In the genomic region with DNA sequence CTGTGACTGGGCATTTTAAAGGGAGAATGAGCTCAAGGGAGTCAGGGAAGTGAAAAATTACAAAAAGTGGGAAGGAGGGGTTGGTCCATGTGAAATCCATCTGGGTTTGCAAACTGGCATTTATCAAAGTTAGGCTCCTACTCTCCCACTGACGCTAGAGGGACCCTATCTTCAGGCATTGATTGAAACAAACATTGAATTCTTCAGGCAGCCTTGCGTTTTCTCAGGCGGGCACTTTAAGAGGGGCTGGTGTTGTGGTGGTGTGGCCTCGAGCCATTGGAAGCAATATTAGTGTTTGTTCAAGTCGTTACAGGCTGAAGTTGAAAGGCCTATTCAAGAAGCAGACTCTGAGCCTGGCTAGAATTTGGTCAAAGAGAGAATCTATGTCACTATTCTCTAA, we compare ENCODE assay signal across 10 cellular contexts. TPM values are rescaled to one million over a fixed set of nuclear protein-coding genes. Genes with fewer than 3 reads are reported as not detected.
DNase-seq lines count a peak whose midpoint lies in the region; ATAC-seq and TF ChIP-seq lines count a peak whose summit lies in the region.
"Had no signal": no experiment of that assay in that cellular context is flagged by ENCODE, and none has a peak within 500 bp of the region (broad histone marks: within the 10 kb centered on the region; RNA-seq: fewer than 3 reads in every experiment).

No MANE protein-coding gene starts in this region.

- H3K9me3 Mint-ChIP-seq in WTC11, result no peaks in the 10 kb centered on the region
- H3K9me3 Mint-ChIP-seq: activated T-cell treated with anti-CD3 and anti-CD28 coated beads, Interleukin-2, amount 50 U/mL, for 24 hours had no signal

- CTCF ChIA-PET in WTC11 (lab: Charles Lee), result interaction anchor here (0.6 to 0.9 kb wide), 3 partner anchors 22 to 78 kb away, joined by 3 read pairs; no protein-coding TSS in a partner anchor

- H3K27me3 ChIP-seq in H7 (ENCODE audit: control insufficient read depth, insufficient read depth, low read length) (no peaks in the 10 kb centered on the region; the same call in 1 of the 2 replicates), hepatocyte (no peaks in the 10 kb centered on the region), smooth muscle cell (ENCODE audit: low read depth) (no peaks in the 10 kb centered on the region)

- H3K9ac ChIP-seq in smooth muscle cell (ENCODE audit: low read depth), result no peak overlapping the region

- H3K9me3 ChIP-seq in hepatocyte (ENCODE audit: low read depth) (no peaks in the 10 kb centered on the region), smooth muscle cell (replicated peaks; ENCODE audit: low read depth) (no peaks in the 10 kb centered on the region)

- H3K27me3 Mint-ChIP-seq in WTC11 (ENCODE audit: low read depth), result no peaks in the 10 kb centered on the region; the same call in 1 of the 2 replicates

- H3K4me1 ChIP-seq in hepatocyte (ENCODE audit: insufficient read depth) (no peaks in the 10 kb centered on the region), smooth muscle cell (ENCODE audit: low read depth) (peaks cover 10% of the 10 kb centered on the region)

- H3K4me3 Mint-ChIP-seq in WTC11, result no peak overlapping the region
- H3K4me3 Mint-ChIP-seq: activated T-cell treated with anti-CD3 and anti-CD28 coated beads, Interleukin-2, amount 50 U/mL, for 24 hours had no signal

- H3K36me3 Mint-ChIP-seq in WTC11, result peaks cover 4% of the 10 kb centered on the region; the same call in 1 of the 2 replicates

- peaks cover 2% of the 10 kb centered on the region for H3F3A ChIP-seq in smooth muscle cell (ENCODE audit: low read depth)

- WGBS in hepatocyte (ENCODE audit: low lambda C conversion rate, missing lambda C conversion rate), result 13% methylated on average over 5 of the region's 5 CpGs
- 45% methylated on average over 5 of the region's 5 CpGs for WGBS in smooth muscle cell (ENCODE audit: low lambda C conversion rate)

- H3K4me3 ChIP-seq in H7 (ENCODE audit: insufficient read depth, low read depth, low read length) (no peak overlapping the region), hepatocyte (no peak overlapping the region), smooth muscle cell (no peak overlapping the region)

- H4K20me1 ChIP-seq in hepatocyte (ENCODE audit: insufficient read depth, poor library complexity, severe bottlenecking) (no peaks in the 10 kb centered on the region), smooth muscle cell (ENCODE audit: low read depth) (peaks cover 85% of the 10 kb centered on the region)

- H3K36me3 ChIP-seq in H7 (replicated peaks; ENCODE audit: control insufficient read depth, insufficient read depth, low read length) (no peaks in the 10 kb centered on the region), hepatocyte (replicated peaks; ENCODE audit: insufficient read depth, low read depth) (no peaks in the 10 kb centered on the region), smooth muscle cell (ENCODE audit: low read depth) (no peaks in the 10 kb centered on the region)

- H2AFZ ChIP-seq in hepatocyte (no peak overlapping the region), smooth muscle cell (ENCODE audit: low read depth) (no peak overlapping the region)

- ATAC-seq in WTC11, result peak; percentile 82

- no peaks in the 10 kb centered on the region for H3K79me2 ChIP-seq in hepatocyte
- peaks cover 71% of the 10 kb centered on the region for H3K79me2 ChIP-seq in smooth muscle cell (ENCODE audit: low read depth)

- H3K4me1 Mint-ChIP-seq in WTC11, result peaks cover 6% of the 10 kb centered on the region

- peak; percentile 71 for DNase-seq in H7
- DNase-seq in WTC11 (ENCODE audit: low spot score), result peak; percentile 14
- DNase-seq in hepatocyte (ENCODE audit: low spot score), result peak; percentile 18
- no peak for DNase-seq in smooth muscle cell (lab: John Stamatoyannopoulos, UW; ENCODE audit: unreplicated experiment)
- DNase-seq in mesenteric fat pad (ENCODE audit: low spot score), result no peak
- DNase-seq in activated naive CD4-positive, alpha-beta T cell (lab: John Stamatoyannopoulos, UW), result no peak
- no peak for DNase-seq in GOT3 (lab: John Stamatoyannopoulos, UW)
- DNase-seq: activated T-cell treated with anti-CD3 and anti-CD28 coated beads, Interleukin-2, amount 50 U/mL, for 24 hours; effector CD4-positive, alpha-beta T cell had no signal

- TF ChIP-seq CTCF in WTC11 (IDR thresholded peaks at IDR 0.05), result no peak
- TF ChIP-seq CTCF in hepatocyte (IDR thresholded peaks at IDR 0.05; ENCODE audit: poor library complexity), result peak; percentile 36
- peak; percentile 3 for TF ChIP-seq CTCF in smooth muscle cell (IDR thresholded peaks at IDR 0.05; ENCODE audit: borderline replicate concordance, insufficient read depth, poor library complexity, severe bottlenecking)

- H3K27ac Mint-ChIP-seq in WTC11, result no peak overlapping the region
- H3K27ac Mint-ChIP-seq: activated T-cell treated with anti-CD3 and anti-CD28 coated beads, Interleukin-2, amount 50 U/mL, for 24 hours had no signal

- H3K4me2 ChIP-seq in hepatocyte, result no peak overlapping the region
- no peak overlapping the region for H3K4me2 ChIP-seq in smooth muscle cell

- POLR2A ChIA-PET in WTC11 (lab: Charles Lee), result no interaction called here

- H3K9me2 ChIP-seq in hepatocyte (replicated peaks; ENCODE audit: insufficient read depth), result no peaks in the 10 kb centered on the region

- no peak overlapping the region for H3K27ac ChIP-seq in hepatocyte
- peak overlapping the region; percentile 36 for H3K27ac ChIP-seq in smooth muscle cell (ENCODE audit: low read depth)

TF ChIP-seq in WTC11, 78 proteins besides CTCF, POLR2A, EP300 and RAD21 (continues in another document):
- no peak for TF ChIP-seq FOXP1 (CRISPR knock-in tag; IDR thresholded peaks at IDR 0.05; ENCODE audit: borderline replicate concordance)
- no peak for TF ChIP-seq NR2C2 (CRISPR knock-in tag; IDR thresholded peaks at IDR 0.05)
- TF ChIP-seq ESRRA (CRISPR knock-in tag; IDR thresholded peaks at IDR 0.05; ENCODE audit: borderline replicate concordance), result no peak
- no peak for TF ChIP-seq SMAD3 (CRISPR knock-in tag; IDR thresholded peaks at IDR 0.05; ENCODE audit: borderline replicate concordance)
- TF ChIP-seq, protein P1, sequence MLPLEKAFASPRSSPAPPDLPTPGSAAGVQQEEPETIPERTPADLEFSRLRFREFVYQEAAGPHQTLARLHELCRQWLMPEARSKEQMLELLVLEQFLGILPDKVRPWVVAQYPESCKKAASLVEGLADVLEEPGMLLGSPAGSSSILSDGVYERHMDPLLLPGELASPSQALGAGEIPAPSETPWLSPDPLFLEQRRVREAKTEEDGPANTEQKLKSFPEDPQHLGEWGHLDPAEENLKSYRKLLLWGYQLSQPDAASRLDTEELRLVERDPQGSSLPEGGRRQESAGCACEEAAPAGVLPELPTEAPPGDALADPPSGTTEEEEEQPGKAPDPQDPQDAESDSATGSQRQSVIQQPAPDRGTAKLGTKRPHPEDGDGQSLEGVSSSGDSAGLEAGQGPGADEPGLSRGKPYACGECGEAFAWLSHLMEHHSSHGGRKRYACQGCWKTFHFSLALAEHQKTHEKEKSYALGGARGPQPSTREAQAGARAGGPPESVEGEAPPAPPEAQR (CRISPR knock-in tag; IDR thresholded peaks at IDR 0.05), result no peak
- no peak for TF ChIP-seq JAZF1 (CRISPR knock-in tag; IDR thresholded peaks at IDR 0.05)
- TF ChIP-seq, protein P2, sequence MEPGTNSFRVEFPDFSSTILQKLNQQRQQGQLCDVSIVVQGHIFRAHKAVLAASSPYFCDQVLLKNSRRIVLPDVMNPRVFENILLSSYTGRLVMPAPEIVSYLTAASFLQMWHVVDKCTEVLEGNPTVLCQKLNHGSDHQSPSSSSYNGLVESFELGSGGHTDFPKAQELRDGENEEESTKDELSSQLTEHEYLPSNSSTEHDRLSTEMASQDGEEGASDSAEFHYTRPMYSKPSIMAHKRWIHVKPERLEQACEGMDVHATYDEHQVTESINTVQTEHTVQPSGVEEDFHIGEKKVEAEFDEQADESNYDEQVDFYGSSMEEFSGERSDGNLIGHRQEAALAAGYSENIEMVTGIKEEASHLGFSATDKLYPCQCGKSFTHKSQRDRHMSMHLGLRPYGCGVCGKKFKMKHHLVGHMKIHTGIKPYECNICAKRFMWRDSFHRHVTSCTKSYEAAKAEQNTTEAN (CRISPR knock-in tag; IDR thresholded peaks at IDR 0.05), result no peak
- TF ChIP-seq IRF2 (CRISPR knock-in tag; IDR thresholded peaks at IDR 0.05; ENCODE audit: borderline replicate concordance, low read depth), result no peak
- TF ChIP-seq, protein P3, sequence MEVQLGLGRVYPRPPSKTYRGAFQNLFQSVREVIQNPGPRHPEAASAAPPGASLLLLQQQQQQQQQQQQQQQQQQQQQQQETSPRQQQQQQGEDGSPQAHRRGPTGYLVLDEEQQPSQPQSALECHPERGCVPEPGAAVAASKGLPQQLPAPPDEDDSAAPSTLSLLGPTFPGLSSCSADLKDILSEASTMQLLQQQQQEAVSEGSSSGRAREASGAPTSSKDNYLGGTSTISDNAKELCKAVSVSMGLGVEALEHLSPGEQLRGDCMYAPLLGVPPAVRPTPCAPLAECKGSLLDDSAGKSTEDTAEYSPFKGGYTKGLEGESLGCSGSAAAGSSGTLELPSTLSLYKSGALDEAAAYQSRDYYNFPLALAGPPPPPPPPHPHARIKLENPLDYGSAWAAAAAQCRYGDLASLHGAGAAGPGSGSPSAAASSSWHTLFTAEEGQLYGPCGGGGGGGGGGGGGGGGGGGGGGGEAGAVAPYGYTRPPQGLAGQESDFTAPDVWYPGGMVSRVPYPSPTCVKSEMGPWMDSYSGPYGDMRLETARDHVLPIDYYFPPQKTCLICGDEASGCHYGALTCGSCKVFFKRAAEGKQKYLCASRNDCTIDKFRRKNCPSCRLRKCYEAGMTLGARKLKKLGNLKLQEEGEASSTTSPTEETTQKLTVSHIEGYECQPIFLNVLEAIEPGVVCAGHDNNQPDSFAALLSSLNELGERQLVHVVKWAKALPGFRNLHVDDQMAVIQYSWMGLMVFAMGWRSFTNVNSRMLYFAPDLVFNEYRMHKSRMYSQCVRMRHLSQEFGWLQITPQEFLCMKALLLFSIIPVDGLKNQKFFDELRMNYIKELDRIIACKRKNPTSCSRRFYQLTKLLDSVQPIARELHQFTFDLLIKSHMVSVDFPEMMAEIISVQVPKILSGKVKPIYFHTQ (CRISPR knock-in tag; IDR thresholded peaks at IDR 0.05), result no peak

RNA-seq across cellular contexts. Expression of gene STON1, which starts 36.6 kb away (rescaled TPM):
- 5.1 and 9.0 TPM in 2 replicates for total RNA-seq in H7 (2014; rRNA removed; shearing (Covaris generic))
- total RNA-seq in WTC11 (2021) (11.0 to 13.5 TPM (median 13.4 TPM) in 3 replicates), hepatocyte (21.6 and 22.0 TPM in 2 replicates), smooth muscle cell (56.6 and 60.3 TPM in 2 replicates), mesenteric fat pad (163 TPM)
- polyA plus RNA-seq in hepatocyte (10.4 and 12.2 TPM in 2 replicates), smooth muscle cell (13.8 and 15.3 TPM in 2 replicates)

RNA-seq across cellular contexts. Expression of gene GTF2A1L, which starts 51.1 kb away (rescaled TPM):
- total RNA-seq in H7 (2014; rRNA removed; shearing (Covaris generic)), result 1.7 and 2.5 TPM in 2 replicates
- total RNA-seq in WTC11 (2021) (not detected in 3 replicates), hepatocyte (1.2 and 4.1 TPM in 2 replicates), smooth muscle cell (9.7 and 12.6 TPM in 2 replicates), mesenteric fat pad (not detected)
- polyA plus RNA-seq in hepatocyte (0.49 and 0.52 TPM in 2 replicates), smooth muscle cell (3.0 and 3.5 TPM in 2 replicates)
- total RNA-seq: T-helper 1 cell treated with Interleukin-12 subunit alpha and Interleukin-12 subunit beta and Interleukin-4 antibody, amounts not matched to agents 30 ng/mL and 1 ng/mL, for 36 hours had no signal

Comparison
In these comparisons a context has a peak if more than half of its experiments do, and no peak if none do; other contexts are left out.
1. DNase-seq: peak in H7 (single experiment), WTC11 (single experiment) and hepatocyte (single experiment); none in smooth muscle cell (single experiment), mesenteric fat pad (single experiment), activated naive CD4-positive, alpha-beta T cell (0 of 4) and GOT3 (single experiment).